In the genomic region with DNA sequence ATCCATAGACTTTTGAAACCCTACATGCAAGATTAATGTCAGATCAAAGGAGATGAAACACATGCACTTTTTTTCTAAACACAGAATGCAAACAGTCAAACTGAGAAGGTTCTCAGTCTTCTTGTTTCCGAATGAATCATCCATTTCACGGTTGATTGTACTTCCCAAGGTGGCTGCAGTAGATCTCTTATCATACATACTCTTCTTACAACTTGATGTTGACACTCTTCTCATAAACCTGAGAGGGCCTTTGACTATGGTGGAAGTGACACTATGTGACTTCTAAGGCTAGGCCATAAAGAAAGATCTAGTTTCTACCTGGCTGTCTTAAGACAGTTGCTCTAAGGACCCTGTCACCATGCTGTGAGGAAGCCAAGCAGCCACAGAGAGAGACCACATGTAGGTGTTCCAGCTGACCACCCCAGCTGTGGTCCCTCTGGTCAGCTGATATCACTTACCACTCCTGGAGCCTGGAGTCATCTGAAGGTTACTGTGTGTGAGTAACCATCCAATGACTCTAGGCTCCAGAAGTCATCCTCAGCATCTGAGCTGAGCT, we compare ENCODE assay signal across 10 cellular contexts.
DNase-seq lines count a peak whose midpoint lies in the region; ATAC-seq and TF ChIP-seq lines count a peak whose summit lies in the region.
"Had no signal": no experiment of that assay in that cellular context is flagged by ENCODE, and none has a peak within 500 bp of the region (broad histone marks: within the 10 kb centered on the region; RNA-seq: fewer than 3 reads in every experiment).

No MANE protein-coding gene starts in this region.

- H3K27me3 ChIP-seq in right atrium auricular region (no peaks in the 10 kb centered on the region), foreskin keratinocyte (no peaks in the 10 kb centered on the region), suprapubic skin (peaks cover 3% of the 10 kb centered on the region)

- no peak for TF ChIP-seq EP300 in suprapubic skin (IDR thresholded peaks at IDR 0.05)

- H3K4me3 ChIP-seq in right atrium auricular region (no peak overlapping the region), suprapubic skin (no peak overlapping the region)

- H3K9me3 ChIP-seq in right atrium auricular region (no peaks in the 10 kb centered on the region), suprapubic skin (no peaks in the 10 kb centered on the region)

- H3K36me3 Mint-ChIP-seq in activated CD4-positive, alpha-beta T cell treated with anti-CD3 and anti-CD28 coated beads for 36 hours (ENCODE audit: low read depth), result no peaks in the 10 kb centered on the region

- TF ChIP-seq POLR2A in suprapubic skin (IDR thresholded peaks at IDR 0.05), result no peak

- H3K27me3 Mint-ChIP-seq in activated CD4-positive, alpha-beta T cell treated with anti-CD3 and anti-CD28 coated beads for 36 hours, result peaks cover 21% of the 10 kb centered on the region

- no peaks in the 10 kb centered on the region for H3K9me3 Mint-ChIP-seq in activated CD4-positive, alpha-beta T cell treated with anti-CD3 and anti-CD28 coated beads for 36 hours (ENCODE audit: low read depth)
- H3K9me3 Mint-ChIP-seq: activated B cell treated with CpG ODN at 0.5 μM for 24 hours had no signal

- POLR2A ChIA-PET in activated CD4-positive, alpha-beta T cell treated with anti-CD3 and anti-CD28 coated beads for 36 hours (lab: Charles Lee), result no interaction called here

- peak; percentile 55 for DNase-seq in activated CD4-positive, alpha-beta T cell treated with anti-CD3 and anti-CD28 coated beads for 36 hours
- DNase-seq in activated CD4-positive, alpha-beta T cell treated with anti-CD3 and anti-CD28 coated beads, Interleukin-2, amount 50 U/mL, for 1 hour, result no peak
- DNase-seq in iris pigment epithelial cell (ENCODE audit: low read depth) (peak; percentile 8), right atrium auricular region (ENCODE audit: low spot score) (no peak), foreskin keratinocyte (no peak), suprapubic skin (ENCODE audit: low spot score in 2 of 2) (no peak)
- DNase-seq: activated B cell treated with CpG ODN at 0.5 μM for 24 hours, NCI-H446 treated with DMSO at 0.1 percent for 48 hours had no signal

- ATAC-seq in activated CD4-positive, alpha-beta T cell treated with anti-CD3 and anti-CD28 coated beads for 36 hours, result peak; percentile 98
- ATAC-seq in GM21528 (IDR thresholded peaks at IDR 0.05; ENCODE audit: low FRiP score, unreplicated experiment), result peak; percentile 95
- ATAC-seq in HG03354 (IDR thresholded peaks at IDR 0.05; ENCODE audit: poor library complexity, severe bottlenecking, unreplicated experiment), result peak; percentile 92
- no peak for ATAC-seq in foreskin keratinocyte

- H3K4me1 Mint-ChIP-seq in activated CD4-positive, alpha-beta T cell treated with anti-CD3 and anti-CD28 coated beads for 36 hours, result peaks cover 15% of the 10 kb centered on the region
- H3K4me1 Mint-ChIP-seq: activated B cell treated with CpG ODN at 0.5 μM for 24 hours had no signal

- WGBS in suprapubic skin, result 35% methylated on average over 2 of the region's 2 CpGs

- no peaks in the 10 kb centered on the region for H3K36me3 ChIP-seq in right atrium auricular region
- no peaks in the 10 kb centered on the region for H3K36me3 ChIP-seq in suprapubic skin

- H3K27ac ChIP-seq in right atrium auricular region (no peak overlapping the region), foreskin keratinocyte (no peak overlapping the region), suprapubic skin (no peak overlapping the region)

- peak overlapping the region; percentile 64 for H3K27ac Mint-ChIP-seq in activated CD4-positive, alpha-beta T cell treated with anti-CD3 and anti-CD28 coated beads for 36 hours
- H3K27ac Mint-ChIP-seq: activated B cell treated with CpG ODN at 0.5 μM for 24 hours had no signal

- no peak for TF ChIP-seq CTCF in right atrium auricular region (IDR thresholded peaks at IDR 0.05)
- TF ChIP-seq CTCF in foreskin keratinocyte (conservative IDR thresholded peaks at IDR 0.05), result no peak
- TF ChIP-seq CTCF in suprapubic skin (IDR thresholded peaks at IDR 0.05), result no peak

- CTCF ChIA-PET in activated CD4-positive, alpha-beta T cell treated with anti-CD3 and anti-CD28 coated beads for 36 hours (lab: Charles Lee), result interaction anchor here (0.7 kb wide), 1 partner anchor 10 kb away, joined by 3 read pairs; no protein-coding TSS in a partner anchor

- no peaks in the 10 kb centered on the region for H3K4me1 ChIP-seq in right atrium auricular region
- H3K4me1 ChIP-seq in foreskin keratinocyte, result no peaks in the 10 kb centered on the region
- no peaks in the 10 kb centered on the region for H3K4me1 ChIP-seq in suprapubic skin

- no peak overlapping the region for H3K4me3 Mint-ChIP-seq in activated CD4-positive, alpha-beta T cell treated with anti-CD3 and anti-CD28 coated beads for 36 hours
- H3K4me3 Mint-ChIP-seq: activated B cell treated with CpG ODN at 0.5 μM for 24 hours had no signal

- intact Hi-C loops in activated CD4-positive, alpha-beta T cell treated with anti-CD3 and anti-CD28 coated beads for 36 hours (cut with DNase I, micrococcal nuclease), result loop anchor here (2.0 kb wide), 3 partner anchors 16 to 196 kb away; no protein-coding TSS in a partner anchor

Comparison
In these comparisons a context has a peak if more than half of its experiments do, and no peak if none do; other contexts are left out.
1. DNase-seq: peak in activated CD4-positive, alpha-beta T cell treated with anti-CD3 and anti-CD28 coated beads for 36 hours (single experiment) and iris pigment epithelial cell (single experiment); none in activated CD4-positive, alpha-beta T cell treated with anti-CD3 and anti-CD28 coated beads, Interleukin-2, amount 50 U/mL, for 1 hour (single experiment), right atrium auricular region (single experiment), foreskin keratinocyte (0 of 2) and suprapubic skin (0 of 2).